11 cellular contexts compared by ENCODE assay signal in genomic region chr13:95207769-95208366, GRCh38.
A peak's percentile ranks its signal among the peaks of the same experiment; 100 is the strongest.
DNase-seq lines count a peak whose midpoint lies in the region; ATAC-seq and TF ChIP-seq lines count a peak whose summit lies in the region.
"Had no signal": no experiment of that assay in that cellular context is flagged by ENCODE, and none has a peak within 500 bp of the region (broad histone marks: within the 10 kb centered on the region; RNA-seq: fewer than 3 reads in every experiment).

No MANE protein-coding gene starts in this region.

- H3K27me3 ChIP-seq in GM06990 (replicated peaks; ENCODE audit: control insufficient read depth, insufficient read depth, low read length) (no peaks in the 10 kb centered on the region), OCI-LY3 (ENCODE audit: low read depth, low read length) (no peaks in the 10 kb centered on the region)
- H3K27me3 ChIP-seq: pancreas, uterus had no signal

- peak overlapping the region; percentile 8; the same call in 1 of the 2 replicates for H3K9ac ChIP-seq in OCI-LY3 (ENCODE audit: low read length)

- H3K4me1 ChIP-seq in OCI-LY3 (ENCODE audit: low read length): peaks cover 10% of the 10 kb centered on the region
- H3K4me1 ChIP-seq: pancreas, uterus had no signal

- peak; percentile 67 for ATAC-seq in GM19397 (IDR thresholded peaks at IDR 0.05; ENCODE audit: unreplicated experiment)
- peak; percentile 90 for ATAC-seq in HG02885 (IDR thresholded peaks at IDR 0.05; ENCODE audit: poor library complexity, unreplicated experiment)
- ATAC-seq: pancreas had no signal

- peaks cover 11% of the 10 kb centered on the region for H3K36me3 ChIP-seq in GM06990 (ENCODE audit: control insufficient read depth, insufficient read depth, low read length)
- peaks cover 3% of the 10 kb centered on the region for H3K36me3 ChIP-seq in OCI-LY3 (replicated peaks; ENCODE audit: low read depth, low read length)
- H3K36me3 ChIP-seq: pancreas, uterus had no signal

- peak overlapping the region; percentile 45 for H3K4me3 ChIP-seq in GM06990 (replicated peaks; ENCODE audit: low read depth, low read length)
- H3K4me3 ChIP-seq in OCI-LY3 (ENCODE audit: low read length): peak overlapping the region; percentile 59
- H3K4me3 ChIP-seq: pancreas, uterus had no signal

- no peak overlapping the region for H3K27ac ChIP-seq in OCI-LY3 (ENCODE audit: low read length)
- no peak overlapping the region for H3K27ac ChIP-seq in substantia nigra (ENCODE audit: low read depth, low read length, poor library complexity, severe bottlenecking)
- H3K27ac ChIP-seq: pancreas, uterus had no signal

- H4K20me1 ChIP-seq in OCI-LY3 (ENCODE audit: insufficient read depth, low read length): no peaks in the 10 kb centered on the region

- no peaks in the 10 kb centered on the region for H3K79me2 ChIP-seq in OCI-LY3 (ENCODE audit: low read length)

- H2AFZ ChIP-seq in OCI-LY3 (ENCODE audit: low read depth, low read length): no peak overlapping the region; the same call in 1 of the 2 replicates

- H3K4me2 ChIP-seq in OCI-LY3 (ENCODE audit: low read length): peak overlapping the region; percentile 67

- TF ChIP-seq CTCF in GM06990 (IDR thresholded peaks at IDR 0.05; ENCODE audit: insufficient read depth, low read length, poor library complexity, severe bottlenecking) (no peak), OCI-LY3 (IDR thresholded peaks at IDR 0.05; ENCODE audit: low read depth, low read length) (no peak)

- DNase-seq in GM06990 (ENCODE audit: extremely low read depth, insufficient read length) (peak; percentile 35), inferior parietal cortex (ENCODE audit: extremely low spot score) (no peak), cerebellum (ENCODE audit: low spot score) (no peak), substantia nigra (lab: John Stamatoyannopoulos, UW) (no peak), ecto neural progenitor cell (ENCODE audit: low spot score) (no peak)
- DNase-seq: pancreas, SHP77 treated with DMSO at 0.1 percent for 48 hours, uterus had no signal

- H3K9me3 ChIP-seq in OCI-LY3 (ENCODE audit: insufficient read depth, low read length): no peaks in the 10 kb centered on the region
- H3K9me3 ChIP-seq: pancreas, uterus had no signal
